13 cellular contexts compared by ENCODE assay signal in genomic region chr10:56653289-56653688, GRCh38.
"Had no signal": no experiment of that assay in that cellular context is flagged by ENCODE, and none has a peak within 500 bp of the region (broad histone marks: within the 10 kb centered on the region; RNA-seq: fewer than 3 reads in every experiment).

No MANE protein-coding gene starts in this region.

- H3K4me3 Mint-ChIP-seq: activated CD8-positive, alpha-beta T cell treated with anti-CD3 and anti-CD28 coated beads, Interleukin-2, amount 10 ng/mL, durations not matched to agents 7 days and 5 days; activated T-helper 1 cell treated with anti-CD3 and anti-CD28 coated beads, Interleukin-12 subunit alpha, Interleukin-12 subunit beta, Interleukin-2, Interleukin-4 antibody, amounts not matched to agents 30 ng/mL and 10 ng/mL and 1 ng/mL, durations not matched to agents 14 hours and 24 hours and 36 hours; type B pancreatic cell had no signal

- H3K27me3 Mint-ChIP-seq: type B pancreatic cell had no signal

- H3K4me1 ChIP-seq: lower lobe of right lung, pancreas had no signal

- H3K36me3 Mint-ChIP-seq: type B pancreatic cell had no signal

- H3K27me3 ChIP-seq: pancreas had no signal

- H3K9me3 ChIP-seq: pancreas had no signal

- H3K27ac Mint-ChIP-seq: activated CD8-positive, alpha-beta T cell treated with anti-CD3 and anti-CD28 coated beads, Interleukin-2, amount 10 ng/mL, durations not matched to agents 7 days and 5 days; activated T-helper 1 cell treated with anti-CD3 and anti-CD28 coated beads, Interleukin-12 subunit alpha, Interleukin-12 subunit beta, Interleukin-2, Interleukin-4 antibody, amounts not matched to agents 30 ng/mL and 10 ng/mL and 1 ng/mL, durations not matched to agents 14 hours and 24 hours and 36 hours; type B pancreatic cell had no signal

- ATAC-seq: activated CD8-positive, alpha-beta T cell treated with anti-CD3 and anti-CD28 coated beads, Interleukin-2, amount 10 ng/mL, durations not matched to agents 7 days and 5 days; lower lobe of right lung; pancreas had no signal

- H3K27ac ChIP-seq: coronary artery, lower lobe of right lung, pancreas had no signal

- H3K9me3 Mint-ChIP-seq: type B pancreatic cell had no signal

- H3K36me3 ChIP-seq: lower lobe of right lung, pancreas had no signal

- H3K4me3 ChIP-seq: coronary artery, lower lobe of right lung, pancreas had no signal

- DNase-seq: activated CD4-positive, alpha-beta T cell treated with anti-CD3 and anti-CD28 coated beads for 4 hours; activated CD8-positive, alpha-beta T cell treated with anti-CD3 and anti-CD28 coated beads, Interleukin-2, amount 10 ng/mL, durations not matched to agents 7 days and 5 days; activated naive CD4-positive, alpha-beta T cell treated with Interleukin-2 at 50 U/mL for 16 hours; caudate nucleus; effector CD8-positive, alpha-beta T cell; lower lobe of right lung; midbrain; pancreas; stimulated activated CD4-positive, alpha-beta T cell treated with anti-CD3 and anti-CD28 coated beads, Interleukin-12 subunit alpha, Interleukin-12 subunit beta, amount 100 ng/mL, for 4 hours; stimulated activated naive CD4-positive, alpha-beta T cell treated with Interleukin-2 at 50 U/mL for 16 hours had no signal
